In genomic region chr10:75484717-75485116, GRCh38 we compare ENCODE assay signal across 27 cellular contexts.
"Had no signal": no experiment of that assay in that cellular context is flagged by ENCODE, and none has a peak within 500 bp of the region (broad histone marks: within the 10 kb centered on the region; RNA-seq: fewer than 3 reads in every experiment).

No MANE protein-coding gene starts in this region.

- H3K27ac ChIP-seq: stomach, suprapubic skin, testis, thyroid gland, tibial artery, tibial nerve, transverse colon, upper lobe of left lung, upper lobe of right lung, uterus, vagina had no signal

- H3K4me3 ChIP-seq: stomach, suprapubic skin, testis, thoracic aorta, thyroid gland, tibial artery, tibial nerve, transverse colon, upper lobe of left lung, upper lobe of right lung, uterus, vagina had no signal

- ATAC-seq: stimulated activated effector memory CD8-positive, alpha-beta T cell treated with anti-CD3 and anti-CD28 coated beads, Interleukin-12 subunit alpha, Interleukin-12 subunit beta, amount 100 ng/mL, for 72 hours; stimulated activated memory B cell treated with anti-CD40 and anti-IgM and Interleukin-4, amounts not matched to agents 10 μg/mL and 1 μg/mL and 100 μg/mL, for 72 hours; stimulated activated naive B cell treated with anti-CD40 and anti-IgM and Interleukin-4, amounts not matched to agents 10 μg/mL and 1 μg/mL and 100 μg/mL, for 72 hours; stimulated activated naive CD8-positive, alpha-beta T cell treated with anti-CD3 and anti-CD28 coated beads, Interleukin-15, amount 100 ng/mL, for 72 hours; stimulated activated naive CD8-positive, alpha-beta T cell treated with anti-CD3 and anti-CD28 coated beads, Interleukin-15, Interleukin-2, amounts not matched to agents 100 U/mL and 50 U/mL, for 24 hours; upper lobe of right lung had no signal

- H3K36me3 ChIP-seq: stomach, suprapubic skin, thoracic aorta, thyroid gland, tibial artery, transverse colon, upper lobe of left lung, upper lobe of right lung, uterus, vagina had no signal

- DNase-seq: stimulated activated CD4-positive, alpha-beta T cell treated with anti-CD3 and anti-CD28 coated beads, Interleukin-2, amount 100 ng/mL, for 48 hours; stimulated activated CD4-positive, alpha-beta T cell treated with anti-CD3 and anti-CD28 coated beads, Interleukin-4, amount 100 ng/mL, for 1 hour; stimulated activated CD4-positive, alpha-beta T cell treated with anti-CD3 and anti-CD28 coated beads, Interleukin-4, amount 100 ng/mL, for 24 hours; stimulated activated CD4-positive, alpha-beta T cell treated with anti-CD3 and anti-CD28 coated beads, Interleukin-4, amount 100 ng/mL, for 4 hours; stimulated activated CD8-positive, alpha-beta memory T cell treated with anti-CD3 and anti-CD28 coated beads, Interleukin-4, amount 100 ng/mL, for 48 hours; stimulated activated naive B cell treated with anti-CD40 and anti-IgM and Interleukin-4, amounts not matched to agents 10 μg/mL and 1 μg/mL and 100 μg/mL, for 72 hours; stimulated activated naive CD4-positive, alpha-beta T cell; stimulated activated naive CD4-positive, alpha-beta T cell treated with Interleukin-2 at 50 U/mL for 16 hours; stimulated activated naive CD8-positive, alpha-beta T cell treated with anti-CD3 and anti-CD28 coated beads, Interleukin-15, amount 100 ng/mL, for 72 hours; stimulated activated naive CD8-positive, alpha-beta T cell treated with anti-CD3 and anti-CD28 coated beads, Interleukin-15, Interleukin-2, amounts not matched to agents 100 U/mL and 50 U/mL, for 24 hours; stomach; substantia nigra; testis; thyroid gland; tibial artery; transverse colon; trophoblast cell; upper lobe of left lung; upper lobe of right lung; uterus had no signal

- FAIRE-seq: urothelium cell line had no signal

- H3K27me3 ChIP-seq: stomach, suprapubic skin, testis, thyroid gland, tibial artery, tibial nerve, transverse colon, upper lobe of left lung, upper lobe of right lung, uterus, vagina had no signal

- H3K4me1 ChIP-seq: stomach, testis, tibial nerve, transverse colon, upper lobe of left lung, upper lobe of right lung, uterus, vagina had no signal

- H3K9me3 ChIP-seq: stomach, suprapubic skin, testis, thoracic aorta, thyroid gland, upper lobe of right lung, uterus, vagina had no signal
